10 cellular contexts compared by ENCODE assay signal in the genomic region with DNA sequence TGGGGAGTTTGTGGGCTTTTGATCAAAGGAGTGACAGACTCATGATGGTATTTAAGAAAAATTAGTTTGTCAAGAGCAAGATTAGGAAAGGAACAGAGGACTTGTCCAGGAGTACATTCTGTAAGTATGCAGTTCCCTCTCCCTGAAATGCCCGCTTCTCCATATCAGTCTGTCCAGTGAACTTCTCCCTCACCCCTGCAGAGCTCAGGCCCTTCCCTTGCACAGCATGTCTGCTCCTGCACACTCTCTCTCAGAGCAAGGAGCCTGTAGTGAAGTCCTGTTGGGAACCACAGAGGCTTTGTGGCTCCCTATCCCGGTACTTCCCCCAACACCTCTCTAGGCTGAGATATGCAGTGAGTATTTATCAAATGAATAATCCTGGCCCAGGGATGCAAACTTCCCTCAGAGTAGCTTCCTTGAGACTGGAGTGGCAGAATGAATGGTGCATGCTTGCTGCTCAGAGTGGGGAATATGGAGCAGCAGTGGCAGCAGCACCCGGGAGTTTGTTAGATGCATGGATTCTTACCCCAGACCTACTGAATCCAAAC. TPM values are rescaled to one million over a fixed set of nuclear protein-coding genes. Genes with fewer than 3 reads are reported as not detected.
A peak's percentile ranks its signal among the peaks of the same experiment; 100 is the strongest.
DNase-seq lines count a peak whose midpoint lies in the region; ATAC-seq, FAIRE-seq and TF ChIP-seq lines count a peak whose summit lies in the region.
"Had no signal": no experiment of that assay in that cellular context is flagged by ENCODE, and none has a peak within 500 bp of the region (broad histone marks: within the 10 kb centered on the region; RNA-seq: fewer than 3 reads in every experiment).

No MANE protein-coding gene starts in this region.

- H3K9me3 Mint-ChIP-seq in activated CD4-positive, alpha-beta T cell treated with anti-CD3 and anti-CD28 coated beads for 36 hours (ENCODE audit: low read depth) = no peaks in the 10 kb centered on the region
- H3K9me3 Mint-ChIP-seq in CD14-positive monocyte = peaks cover 0 to 3% (median 0%) of the 10 kb centered on the region in 7 donors

- CTCF ChIA-PET in activated CD4-positive, alpha-beta T cell treated with anti-CD3 and anti-CD28 coated beads for 36 hours (lab: Charles Lee) = interaction anchor here (0.9 to 1.2 kb wide), 4 partner anchors 10 to 431 kb away, joined by 3 to 6 read pairs (median 4); no protein-coding TSS in a partner anchor

- POLR2A ChIA-PET in activated CD4-positive, alpha-beta T cell treated with anti-CD3 and anti-CD28 coated beads for 36 hours (lab: Charles Lee) = interaction anchor here (1.3 kb wide), 1 partner anchor 102 kb away, joined by 4 read pairs; no protein-coding TSS in a partner anchor

- H3K27me3 Mint-ChIP-seq in activated CD4-positive, alpha-beta T cell treated with anti-CD3 and anti-CD28 coated beads for 36 hours = no peaks in the 10 kb centered on the region
- H3K27me3 Mint-ChIP-seq in CD14-positive monocyte (ENCODE audit: low read depth in 3 of 3) = no peaks in the 10 kb centered on the region

- no peak for DNase-seq in activated CD4-positive, alpha-beta T cell treated with anti-CD3 and anti-CD28 coated beads for 36 hours
- no peak for DNase-seq in activated CD4-positive, alpha-beta T cell treated with anti-CD3 and anti-CD28 coated beads, Interleukin-2, amount 50 U/mL, for 4 hours
- peak; percentile 70 for DNase-seq in amniotic epithelial cell (ENCODE audit: low read depth)
- peak; percentile 3 for DNase-seq in small intestine
- no peak for DNase-seq in CD14-positive monocyte (ENCODE audit: low spot score)
- no peak for DNase-seq in NCI-H345 treated with DMSO at 0.1 percent for 48 hours (lab: John Stamatoyannopoulos, UW; ENCODE audit: unreplicated experiment)

- peaks cover 0 to 2% of the 10 kb centered on the region in 2 donors for H3K36me3 ChIP-seq in small intestine (ENCODE audit: control insufficient read depth in 2 of 2, insufficient read depth in 2 of 2, low read length in 2 of 2)
- H3K36me3 ChIP-seq: vagina had no signal

- peak overlapping the region in 1 of 2 donors; percentile 12 for H3K27ac ChIP-seq in small intestine (ENCODE audit: low read depth in 1 of 2, low read length in 1 of 2)
- H3K27ac ChIP-seq: vagina had no signal

- intact Hi-C loops in activated CD4-positive, alpha-beta T cell treated with anti-CD3 and anti-CD28 coated beads for 36 hours (cut with DNase I, micrococcal nuclease) = loop anchor here (2.0 to 5.0 kb wide), 5 partner anchors 94 to 616 kb away; a partner anchor contains a TSS
- intact Hi-C loops in CD14-positive monocyte (cut with micrococcal nuclease) = loop anchor here in 1 of 2 donors (10.0 kb wide), 2 partner anchors 174 to 434 kb away; a partner anchor contains a TSS

- ATAC-seq in activated CD4-positive, alpha-beta T cell treated with anti-CD3 and anti-CD28 coated beads for 36 hours = no peak
- ATAC-seq in HG03159 (IDR thresholded peaks at IDR 0.05; ENCODE audit: unreplicated experiment) = peak; percentile 7
- ATAC-seq in GM21619 (IDR thresholded peaks at IDR 0.05; ENCODE audit: unreplicated experiment) = no peak

- H3K27ac Mint-ChIP-seq in activated CD4-positive, alpha-beta T cell treated with anti-CD3 and anti-CD28 coated beads for 36 hours = peak overlapping the region; percentile 91
- peak overlapping the region in 3 of 7 donors; percentile 41 to 89 (median 77) for H3K27ac Mint-ChIP-seq in CD14-positive monocyte

- FAIRE-seq in small intestine (lab: Jason Lieb, UNC) = no peak

- H3K4me3 Mint-ChIP-seq in activated CD4-positive, alpha-beta T cell treated with anti-CD3 and anti-CD28 coated beads for 36 hours = peak overlapping the region; percentile 67
- peak overlapping the region in 1 of 2 donors; percentile 92 for H3K4me3 Mint-ChIP-seq in CD14-positive monocyte

- TF ChIP-seq CTCF in CD14-positive monocyte (IDR thresholded peaks at IDR 0.05) = no peak

- no peak overlapping the region for H3K4me3 ChIP-seq in small intestine (ENCODE audit: low read depth in 1 of 2, low read length in 2 of 2)
- H3K4me3 ChIP-seq: vagina had no signal

- H3K4me1 Mint-ChIP-seq in activated CD4-positive, alpha-beta T cell treated with anti-CD3 and anti-CD28 coated beads for 36 hours = peaks cover 37% of the 10 kb centered on the region
- H3K4me1 Mint-ChIP-seq in CD14-positive monocyte = peaks cover 22% of the 10 kb centered on the region

- H3K9me3 ChIP-seq in small intestine (ENCODE audit: control insufficient read depth, low read depth) = no peaks in the 10 kb centered on the region
- H3K9me3 ChIP-seq: vagina had no signal

- H3K4me1 ChIP-seq in small intestine (ENCODE audit: control insufficient read depth in 2 of 2, insufficient read depth in 1 of 2, low read depth in 1 of 2, low read length in 1 of 2) = peaks cover 3 to 9% of the 10 kb centered on the region in 2 donors
- H3K4me1 ChIP-seq: vagina had no signal

- 74 to 78% (median 77%) methylated on average over 3 of the region's 3 CpGs for WGBS in small intestine, 3 donors

- peaks cover 8% of the 10 kb centered on the region for H3K36me3 Mint-ChIP-seq in activated CD4-positive, alpha-beta T cell treated with anti-CD3 and anti-CD28 coated beads for 36 hours (ENCODE audit: low read depth)
- H3K36me3 Mint-ChIP-seq in CD14-positive monocyte = peaks cover 12 to 14% of the 10 kb centered on the region in 2 donors

- H3K27me3 ChIP-seq in small intestine (ENCODE audit: control insufficient read depth in 2 of 2, insufficient read depth in 2 of 2, low read length in 2 of 2) = no peaks in the 10 kb centered on the region
- H3K27me3 ChIP-seq: vagina had no signal

RNA-seq across cellular contexts. Expression of a gene that starts 48.8 kb away (rescaled TPM):
- 10 to 100 TPM; 20.2 to 20.3 TPM for total RNA-seq in activated CD4-positive, alpha-beta T cell treated with anti-CD3 and anti-CD28 coated beads for 36 hours
- polyA plus RNA-seq in small intestine (1 to 10 TPM; 4.3 to 9.0 (median 4.9) TPM), CD14-positive monocyte (1 to 10 TPM; 4.3 to 5.5 TPM)

RNA-seq across cellular contexts. Expression of a gene that starts 57.2 kb away (rescaled TPM):
- under 1 TPM in 1 of 2 experiments, not detected in 1; 0.21 TPM for total RNA-seq in activated CD4-positive, alpha-beta T cell treated with anti-CD3 and anti-CD28 coated beads for 36 hours
- polyA plus RNA-seq in small intestine (1 to 10 TPM in 2 of 3 donors, not detected in 1; 1.3 to 1.4 TPM), CD14-positive monocyte (not detected)
- total RNA-seq: IMR-90, vagina had no signal

Comparison
In these comparisons a context has a peak if more than half of its experiments do, and no peak if none do; other contexts are left out.
1. DNase-seq: peak in amniotic epithelial cell (single experiment) and small intestine (single experiment); none in activated CD4-positive, alpha-beta T cell treated with anti-CD3 and anti-CD28 coated beads for 36 hours (single experiment), activated CD4-positive, alpha-beta T cell treated with anti-CD3 and anti-CD28 coated beads, Interleukin-2, amount 50 U/mL, for 4 hours (0 of 2), CD14-positive monocyte (single experiment) and NCI-H345 treated with DMSO at 0.1 percent for 48 hours (single experiment).